Comparison of ENCODE assay signal across 16 cellular contexts in genomic region chr4:155769092-155769491, GRCh38. TPM values are rescaled to one million over a fixed set of nuclear protein-coding genes. Genes with fewer than 3 reads are reported as not detected.
DNase-seq lines count a peak whose midpoint lies in the region; ATAC-seq, FAIRE-seq and TF ChIP-seq lines count a peak whose summit lies in the region.
"Had no signal": no experiment of that assay in that cellular context is flagged by ENCODE, and none has a peak within 500 bp of the region (broad histone marks: within the 10 kb centered on the region; RNA-seq: fewer than 3 reads in every experiment).

No MANE protein-coding gene starts in this region.

- peak; percentile 21 for FAIRE-seq in GM12892 (lab: Jason Lieb, UNC)
- FAIRE-seq: endothelial cell of umbilical vein, TTC549 had no signal

- no peaks in the 10 kb centered on the region for H3K4me1 Mint-ChIP-seq in natural killer cell treated with Interleukin-12 subunit alpha and Interleukin-12 subunit beta and Interleukin-15 and Interleukin-18, amount 100 ng/mL, for 72 hours (ENCODE audit: low read depth in 2 of 2)

- TF ChIP-seq POLR2A in GM12892 (IDR thresholded peaks at IDR 0.05; ENCODE audit: low read depth, low read length): no peak

- peak; percentile 75 for ATAC-seq in GM19395 (IDR thresholded peaks at IDR 0.05; ENCODE audit: unreplicated experiment)
- ATAC-seq in HG03066 (IDR thresholded peaks at IDR 0.05; ENCODE audit: low read depth, unreplicated experiment): peak; percentile 96
- ATAC-seq in natural killer cell treated with Interleukin-12 subunit alpha and Interleukin-12 subunit beta and Interleukin-15 and Interleukin-18, amount 100 ng/mL, for 72 hours: no peak
- ATAC-seq: activated naive CD4-positive, alpha-beta T cell treated with anti-CD3 and anti-CD28 coated beads, Interleukin-2, amount 50 U/mL, for 72 hours; HCT116 had no signal

- H3K27me3 Mint-ChIP-seq in natural killer cell treated with Interleukin-12 subunit alpha and Interleukin-12 subunit beta and Interleukin-15 and Interleukin-18, amount 100 ng/mL, for 72 hours: no peaks in the 10 kb centered on the region

- no peak overlapping the region for H3K27ac Mint-ChIP-seq in natural killer cell treated with Interleukin-12 subunit alpha and Interleukin-12 subunit beta and Interleukin-15 and Interleukin-18, amount 100 ng/mL, for 72 hours
- H3K27ac Mint-ChIP-seq: activated naive CD4-positive, alpha-beta T cell treated with anti-CD3 and anti-CD28 coated beads, Interleukin-2, amount 50 U/mL, for 72 hours had no signal

- no peak overlapping the region for H3K4me3 Mint-ChIP-seq in natural killer cell treated with Interleukin-12 subunit alpha and Interleukin-12 subunit beta and Interleukin-15 and Interleukin-18, amount 100 ng/mL, for 72 hours

- no peaks in the 10 kb centered on the region for H3K36me3 Mint-ChIP-seq in natural killer cell treated with Interleukin-12 subunit alpha and Interleukin-12 subunit beta and Interleukin-15 and Interleukin-18, amount 100 ng/mL, for 72 hours
- H3K36me3 Mint-ChIP-seq: activated naive CD4-positive, alpha-beta T cell treated with anti-CD3 and anti-CD28 coated beads, Interleukin-2, amount 50 U/mL, for 72 hours had no signal

- no peak for DNase-seq in GM12892 (ENCODE audit: insufficient read length)
- DNase-seq in fibroblast of peridontal ligament (ENCODE audit: extremely low read depth): peak; percentile 42
- DNase-seq in epidermal melanocyte (ENCODE audit: insufficient read length, low spot score): no peak
- DNase-seq in natural killer cell treated with Interleukin-12 subunit alpha and Interleukin-12 subunit beta and Interleukin-15 and Interleukin-18, amount 100 ng/mL, for 72 hours (ENCODE audit: low spot score): no peak
- DNase-seq in Kasumi-1 (lab: John Stamatoyannopoulos, UW): no peak
- DNase-seq in NCI-H82 treated with DMSO at 0.1 percent for 48 hours (lab: John Stamatoyannopoulos, UW; ENCODE audit: unreplicated experiment): no peak
- DNase-seq: central memory CD4-positive, alpha-beta T cell; hippocampal formation; NCI-H1417 treated with DMSO at 0.1 percent for 48 hours; NCI-H524 treated with DMSO at 0.1 percent for 48 hours had no signal

- H3K9me3 Mint-ChIP-seq in natural killer cell treated with Interleukin-12 subunit alpha and Interleukin-12 subunit beta and Interleukin-15 and Interleukin-18, amount 100 ng/mL, for 72 hours: no peaks in the 10 kb centered on the region
- H3K9me3 Mint-ChIP-seq: activated naive CD4-positive, alpha-beta T cell treated with anti-CD3 and anti-CD28 coated beads, Interleukin-2, amount 50 U/mL, for 72 hours had no signal

RNA-seq across cellular contexts. Expression of gene GUCY1B1, which starts 10.3 kb away (rescaled TPM):
- polyA plus RNA-seq in GM12892 (2012; ENCODE audit: missing spikeins): 0.91 TPM
- 1 to 10 TPM in 1 of 2 donors, under 1 TPM in 1; 0.33 to 2.3 TPM for total RNA-seq in natural killer cell treated with Interleukin-12 subunit alpha and Interleukin-12 subunit beta and Interleukin-15 and Interleukin-18, amount 100 ng/mL, for 72 hours

Comparison
In these comparisons a context has a peak if more than half of its experiments do, and no peak if none do; other contexts are left out.
1. ATAC-seq: peak in GM19395 (single experiment) and HG03066 (single experiment); none in natural killer cell treated with Interleukin-12 subunit alpha and Interleukin-12 subunit beta and Interleukin-15 and Interleukin-18, amount 100 ng/mL, for 72 hours (0 of 2).